In the genomic region with DNA sequence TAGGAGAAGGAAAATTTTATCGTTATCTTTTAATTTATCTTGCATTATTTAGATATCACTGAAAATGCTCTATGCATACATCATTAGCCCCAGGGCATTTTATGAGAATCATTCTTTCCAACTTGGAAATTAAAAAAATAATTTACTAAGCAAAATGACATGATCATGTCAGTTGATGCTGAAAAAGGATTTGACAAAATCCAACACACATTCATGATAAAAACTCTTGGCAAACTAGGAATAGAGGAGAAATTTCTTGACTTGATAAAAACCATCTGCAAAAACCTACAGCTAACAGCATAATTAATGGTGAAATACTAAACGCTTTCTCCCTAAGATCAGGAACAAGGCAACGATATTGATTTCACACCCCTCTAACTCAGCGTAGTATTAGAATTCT, we compare ENCODE assay signal across 2 cellular contexts.
TF ChIP-seq lines count a peak whose summit lies in the region.

No MANE protein-coding gene starts in this region.

TF ChIP-seq in GM23338, 12 proteins besides CTCF, POLR2A, EP300 and RAD21:
- TF ChIP-seq ZNF331 (CRISPR knock-in tag; IDR thresholded peaks at IDR 0.05; ENCODE audit: low read depth), result no peak
- no peak for TF ChIP-seq ZNF114 (CRISPR knock-in tag; IDR thresholded peaks at IDR 0.05)
- TF ChIP-seq CREB1 (CRISPR knock-in tag; IDR thresholded peaks at IDR 0.05; ENCODE audit: low read depth), result no peak
- TF ChIP-seq JUNB (IDR thresholded peaks at IDR 0.05; ENCODE audit: unreplicated experiment), result no peak
- TF ChIP-seq, protein P1, sequence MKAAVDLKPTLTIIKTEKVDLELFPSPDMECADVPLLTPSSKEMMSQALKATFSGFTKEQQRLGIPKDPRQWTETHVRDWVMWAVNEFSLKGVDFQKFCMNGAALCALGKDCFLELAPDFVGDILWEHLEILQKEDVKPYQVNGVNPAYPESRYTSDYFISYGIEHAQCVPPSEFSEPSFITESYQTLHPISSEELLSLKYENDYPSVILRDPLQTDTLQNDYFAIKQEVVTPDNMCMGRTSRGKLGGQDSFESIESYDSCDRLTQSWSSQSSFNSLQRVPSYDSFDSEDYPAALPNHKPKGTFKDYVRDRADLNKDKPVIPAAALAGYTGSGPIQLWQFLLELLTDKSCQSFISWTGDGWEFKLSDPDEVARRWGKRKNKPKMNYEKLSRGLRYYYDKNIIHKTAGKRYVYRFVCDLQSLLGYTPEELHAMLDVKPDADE (IDR thresholded peaks at IDR 0.05), result no peak
- no peak for TF ChIP-seq STAT1 (IDR thresholded peaks at IDR 0.05; ENCODE audit: unreplicated experiment)
- no peak for TF ChIP-seq EZH2phosphoT487 (IDR thresholded peaks at IDR 0.05; ENCODE audit: unreplicated experiment)
- TF ChIP-seq, protein P2, sequence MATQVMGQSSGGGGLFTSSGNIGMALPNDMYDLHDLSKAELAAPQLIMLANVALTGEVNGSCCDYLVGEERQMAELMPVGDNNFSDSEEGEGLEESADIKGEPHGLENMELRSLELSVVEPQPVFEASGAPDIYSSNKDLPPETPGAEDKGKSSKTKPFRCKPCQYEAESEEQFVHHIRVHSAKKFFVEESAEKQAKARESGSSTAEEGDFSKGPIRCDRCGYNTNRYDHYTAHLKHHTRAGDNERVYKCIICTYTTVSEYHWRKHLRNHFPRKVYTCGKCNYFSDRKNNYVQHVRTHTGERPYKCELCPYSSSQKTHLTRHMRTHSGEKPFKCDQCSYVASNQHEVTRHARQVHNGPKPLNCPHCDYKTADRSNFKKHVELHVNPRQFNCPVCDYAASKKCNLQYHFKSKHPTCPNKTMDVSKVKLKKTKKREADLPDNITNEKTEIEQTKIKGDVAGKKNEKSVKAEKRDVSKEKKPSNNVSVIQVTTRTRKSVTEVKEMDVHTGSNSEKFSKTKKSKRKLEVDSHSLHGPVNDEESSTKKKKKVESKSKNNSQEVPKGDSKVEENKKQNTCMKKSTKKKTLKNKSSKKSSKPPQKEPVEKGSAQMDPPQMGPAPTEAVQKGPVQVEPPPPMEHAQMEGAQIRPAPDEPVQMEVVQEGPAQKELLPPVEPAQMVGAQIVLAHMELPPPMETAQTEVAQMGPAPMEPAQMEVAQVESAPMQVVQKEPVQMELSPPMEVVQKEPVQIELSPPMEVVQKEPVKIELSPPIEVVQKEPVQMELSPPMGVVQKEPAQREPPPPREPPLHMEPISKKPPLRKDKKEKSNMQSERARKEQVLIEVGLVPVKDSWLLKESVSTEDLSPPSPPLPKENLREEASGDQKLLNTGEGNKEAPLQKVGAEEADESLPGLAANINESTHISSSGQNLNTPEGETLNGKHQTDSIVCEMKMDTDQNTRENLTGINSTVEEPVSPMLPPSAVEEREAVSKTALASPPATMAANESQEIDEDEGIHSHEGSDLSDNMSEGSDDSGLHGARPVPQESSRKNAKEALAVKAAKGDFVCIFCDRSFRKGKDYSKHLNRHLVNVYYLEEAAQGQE (IDR thresholded peaks at IDR 0.05; ENCODE audit: unreplicated experiment), result no peak

TF ChIP-seq in SK-N-SH treated with all-trans-retinoic acid at 6 μM for 48 hours, 23 proteins besides CTCF, POLR2A, EP300 and RAD21:
- TF ChIP-seq RARB (CRISPR knock-in tag; IDR thresholded peaks at IDR 0.05), result no peak
- TF ChIP-seq, protein P3, sequence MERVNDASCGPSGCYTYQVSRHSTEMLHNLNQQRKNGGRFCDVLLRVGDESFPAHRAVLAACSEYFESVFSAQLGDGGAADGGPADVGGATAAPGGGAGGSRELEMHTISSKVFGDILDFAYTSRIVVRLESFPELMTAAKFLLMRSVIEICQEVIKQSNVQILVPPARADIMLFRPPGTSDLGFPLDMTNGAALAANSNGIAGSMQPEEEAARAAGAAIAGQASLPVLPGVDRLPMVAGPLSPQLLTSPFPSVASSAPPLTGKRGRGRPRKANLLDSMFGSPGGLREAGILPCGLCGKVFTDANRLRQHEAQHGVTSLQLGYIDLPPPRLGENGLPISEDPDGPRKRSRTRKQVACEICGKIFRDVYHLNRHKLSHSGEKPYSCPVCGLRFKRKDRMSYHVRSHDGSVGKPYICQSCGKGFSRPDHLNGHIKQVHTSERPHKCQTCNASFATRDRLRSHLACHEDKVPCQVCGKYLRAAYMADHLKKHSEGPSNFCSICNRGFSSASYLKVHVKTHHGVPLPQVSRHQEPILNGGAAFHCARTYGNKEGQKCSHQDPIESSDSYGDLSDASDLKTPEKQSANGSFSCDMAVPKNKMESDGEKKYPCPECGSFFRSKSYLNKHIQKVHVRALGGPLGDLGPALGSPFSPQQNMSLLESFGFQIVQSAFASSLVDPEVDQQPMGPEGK (CRISPR knock-in tag; IDR thresholded peaks at IDR 0.05; ENCODE audit: borderline replicate concordance), result no peak
- TF ChIP-seq OSR1 (CRISPR knock-in tag; IDR thresholded peaks at IDR 0.05), result no peak
- no peak for TF ChIP-seq ZC3H10 (CRISPR knock-in tag; IDR thresholded peaks at IDR 0.05)
- TF ChIP-seq TOX (CRISPR knock-in tag; IDR thresholded peaks at IDR 0.05; ENCODE audit: borderline replicate concordance), result peak; percentile 58; the same call in 1 of the 2 replicates
- TF ChIP-seq CSDC2 (CRISPR knock-in tag; IDR thresholded peaks at IDR 0.05), result no peak
- TF ChIP-seq, protein P4, sequence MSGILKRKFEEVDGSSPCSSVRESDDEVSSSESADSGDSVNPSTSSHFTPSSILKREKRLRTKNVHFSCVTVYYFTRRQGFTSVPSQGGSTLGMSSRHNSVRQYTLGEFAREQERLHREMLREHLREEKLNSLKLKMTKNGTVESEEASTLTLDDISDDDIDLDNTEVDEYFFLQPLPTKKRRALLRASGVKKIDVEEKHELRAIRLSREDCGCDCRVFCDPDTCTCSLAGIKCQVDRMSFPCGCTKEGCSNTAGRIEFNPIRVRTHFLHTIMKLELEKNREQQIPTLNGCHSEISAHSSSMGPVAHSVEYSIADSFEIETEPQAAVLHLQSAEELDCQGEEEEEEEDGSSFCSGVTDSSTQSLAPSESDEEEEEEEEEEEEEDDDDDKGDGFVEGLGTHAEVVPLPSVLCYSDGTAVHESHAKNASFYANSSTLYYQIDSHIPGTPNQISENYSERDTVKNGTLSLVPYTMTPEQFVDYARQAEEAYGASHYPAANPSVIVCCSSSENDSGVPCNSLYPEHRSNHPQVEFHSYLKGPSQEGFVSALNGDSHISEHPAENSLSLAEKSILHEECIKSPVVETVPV (CRISPR knock-in tag; IDR thresholded peaks at IDR 0.05), result no peak
- 0 out of 2 replicates have a peak, but pooled peaks have one; percentile 43 for TF ChIP-seq ZFP3 (CRISPR knock-in tag; IDR thresholded peaks at IDR 0.05)
- no peak for TF ChIP-seq GLIS3 (CRISPR knock-in tag; IDR thresholded peaks at IDR 0.05)
- no peak for TF ChIP-seq ZNF8 (CRISPR knock-in tag; IDR thresholded peaks at IDR 0.05)
- TF ChIP-seq ZNF565 (CRISPR knock-in tag; conservative IDR thresholded peaks at IDR 0.05; ENCODE audit: low read depth), result no peak
- peak; percentile 74 for TF ChIP-seq ISL1 (CRISPR knock-in tag; IDR thresholded peaks at IDR 0.05)
- TF ChIP-seq, protein P5, sequence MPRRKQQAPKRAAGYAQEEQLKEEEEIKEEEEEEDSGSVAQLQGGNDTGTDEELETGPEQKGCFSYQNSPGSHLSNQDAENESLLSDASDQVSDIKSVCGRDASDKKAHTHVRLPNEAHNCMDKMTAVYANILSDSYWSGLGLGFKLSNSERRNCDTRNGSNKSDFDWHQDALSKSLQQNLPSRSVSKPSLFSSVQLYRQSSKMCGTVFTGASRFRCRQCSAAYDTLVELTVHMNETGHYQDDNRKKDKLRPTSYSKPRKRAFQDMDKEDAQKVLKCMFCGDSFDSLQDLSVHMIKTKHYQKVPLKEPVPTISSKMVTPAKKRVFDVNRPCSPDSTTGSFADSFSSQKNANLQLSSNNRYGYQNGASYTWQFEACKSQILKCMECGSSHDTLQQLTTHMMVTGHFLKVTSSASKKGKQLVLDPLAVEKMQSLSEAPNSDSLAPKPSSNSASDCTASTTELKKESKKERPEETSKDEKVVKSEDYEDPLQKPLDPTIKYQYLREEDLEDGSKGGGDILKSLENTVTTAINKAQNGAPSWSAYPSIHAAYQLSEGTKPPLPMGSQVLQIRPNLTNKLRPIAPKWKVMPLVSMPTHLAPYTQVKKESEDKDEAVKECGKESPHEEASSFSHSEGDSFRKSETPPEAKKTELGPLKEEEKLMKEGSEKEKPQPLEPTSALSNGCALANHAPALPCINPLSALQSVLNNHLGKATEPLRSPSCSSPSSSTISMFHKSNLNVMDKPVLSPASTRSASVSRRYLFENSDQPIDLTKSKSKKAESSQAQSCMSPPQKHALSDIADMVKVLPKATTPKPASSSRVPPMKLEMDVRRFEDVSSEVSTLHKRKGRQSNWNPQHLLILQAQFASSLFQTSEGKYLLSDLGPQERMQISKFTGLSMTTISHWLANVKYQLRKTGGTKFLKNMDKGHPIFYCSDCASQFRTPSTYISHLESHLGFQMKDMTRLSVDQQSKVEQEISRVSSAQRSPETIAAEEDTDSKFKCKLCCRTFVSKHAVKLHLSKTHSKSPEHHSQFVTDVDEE (CRISPR knock-in tag; IDR thresholded peaks at IDR 0.05), result peak; percentile 43; the same call in 1 of the 2 replicates
- TF ChIP-seq TCF4 (CRISPR knock-in tag; IDR thresholded peaks at IDR 0.05; ENCODE audit: borderline replicate concordance), result 0 out of 2 replicates have a peak, but pooled peaks have one; percentile 63
- TF ChIP-seq ESRRG (CRISPR knock-in tag; IDR thresholded peaks at IDR 0.05), result no peak
- TF ChIP-seq BACH2 (CRISPR knock-in tag; IDR thresholded peaks at IDR 0.05; ENCODE audit: borderline replicate concordance), result no peak
- TF ChIP-seq ARNTL (CRISPR knock-in tag; IDR thresholded peaks at IDR 0.05; ENCODE audit: borderline replicate concordance, low read depth), result no peak
- TF ChIP-seq, protein P6, sequence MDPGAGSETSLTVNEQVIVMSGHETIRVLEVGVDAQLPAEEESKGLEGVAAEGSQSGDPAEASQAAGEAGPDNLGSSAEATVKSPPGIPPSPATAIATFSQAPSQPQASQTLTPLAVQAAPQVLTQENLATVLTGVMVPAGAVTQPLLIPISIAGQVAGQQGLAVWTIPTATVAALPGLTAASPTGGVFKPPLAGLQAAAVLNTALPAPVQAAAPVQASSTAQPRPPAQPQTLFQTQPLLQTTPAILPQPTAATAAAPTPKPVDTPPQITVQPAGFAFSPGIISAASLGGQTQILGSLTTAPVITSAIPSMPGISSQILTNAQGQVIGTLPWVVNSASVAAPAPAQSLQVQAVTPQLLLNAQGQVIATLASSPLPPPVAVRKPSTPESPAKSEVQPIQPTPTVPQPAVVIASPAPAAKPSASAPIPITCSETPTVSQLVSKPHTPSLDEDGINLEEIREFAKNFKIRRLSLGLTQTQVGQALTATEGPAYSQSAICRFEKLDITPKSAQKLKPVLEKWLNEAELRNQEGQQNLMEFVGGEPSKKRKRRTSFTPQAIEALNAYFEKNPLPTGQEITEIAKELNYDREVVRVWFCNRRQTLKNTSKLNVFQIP (CRISPR knock-in tag; IDR thresholded peaks at IDR 0.05; ENCODE audit: borderline replicate concordance, low read depth), result no peak
- TF ChIP-seq ZNF70 (CRISPR knock-in tag; IDR thresholded peaks at IDR 0.05), result no peak
- TF ChIP-seq SNAI2 (CRISPR knock-in tag; IDR thresholded peaks at IDR 0.05), result no peak
